ENCODE assay signal across 8 cellular contexts in genomic region chr15:77418341-77419049, GRCh38. TPM values are rescaled to one million over a fixed set of nuclear protein-coding genes. Genes with fewer than 3 reads are reported as not detected.
DNase-seq lines count a peak whose midpoint lies in the region; ATAC-seq, FAIRE-seq and TF ChIP-seq lines count a peak whose summit lies in the region.

No MANE protein-coding gene starts in this region.

- TF ChIP-seq CTCF in WI38 (IDR thresholded peaks at IDR 0.05; ENCODE audit: low read depth, low read length), result no peak

- peak; percentile 52 for FAIRE-seq in H54 (lab: Jason Lieb, UNC)

- TF ChIP-seq POLR2A in H54 (IDR thresholded peaks at IDR 0.05; ENCODE audit: low read depth, low read length), result no peak

- H3K4me3 ChIP-seq in WI38 (ENCODE audit: low read depth, low read length), result peak overlapping the region; percentile 92
- peak overlapping the region; percentile 66 to 94 (median 89) for H3K4me3 ChIP-seq in skin epidermis

- DNase-seq in H54 (ENCODE audit: insufficient read length, low spot score), result no peak
- peak; percentile 40 for DNase-seq in hepatic stellate cell (ENCODE audit: low spot score)
- no peak for DNase-seq in NCI-H69 (lab: John Stamatoyannopoulos, UW)
- no peak for DNase-seq in A172 (ENCODE audit: low spot score)

- ATAC-seq in HG03442 (IDR thresholded peaks at IDR 0.05; ENCODE audit: unreplicated experiment) (no peak), GM19395 (IDR thresholded peaks at IDR 0.05; ENCODE audit: unreplicated experiment) (no peak)

- peak overlapping the region in 17 of 21 experiments; percentile 72 to 96 (median 89) for H3K27ac ChIP-seq in skin epidermis

RNA-seq across cellular contexts. Expression of gene PEAK1, which starts 1.4 kb away (rescaled TPM):
- total RNA-seq in A172 (2014; rRNA removed; shearing (Covaris generic)), result 8.2 and 8.3 TPM in 2 replicates

RNA-seq across cellular contexts. Expression of gene HMG20A, which starts 2.2 kb away (rescaled TPM):
- 17.0 and 21.1 TPM in 2 replicates for total RNA-seq in A172 (2014; rRNA removed; shearing (Covaris generic))
